Comparison of ENCODE assay signal across 8 cellular contexts in genomic region chr17:78013683-78014467, GRCh38. TPM values are rescaled to one million over a fixed set of nuclear protein-coding genes. Genes with fewer than 3 reads are reported as not detected.
DNase-seq lines count a peak whose midpoint lies in the region; ATAC-seq and TF ChIP-seq lines count a peak whose summit lies in the region.

No MANE protein-coding gene starts in this region.

- no peak overlapping the region for H3K27ac Mint-ChIP-seq in activated T-helper 1 cell treated with anti-CD3 and anti-CD28 coated beads, Interleukin-12 subunit alpha, Interleukin-12 subunit beta, Interleukin-2, Interleukin-4 antibody, amounts not matched to agents 30 ng/mL and 10 ng/mL and 1 ng/mL, durations not matched to agents 14 hours and 24 hours and 36 hours

- intact Hi-C loops in activated T-helper 1 cell treated with anti-CD3 and anti-CD28 coated beads, Interleukin-12 subunit alpha, Interleukin-12 subunit beta, Interleukin-2, Interleukin-4 antibody, amounts not matched to agents 30 ng/mL and 10 ng/mL and 1 ng/mL, durations not matched to agents 14 hours and 24 hours and 36 hours (cut with micrococcal nuclease), result loop anchor here (1.0 to 5.0 kb wide), 7 partner anchors 52 to 682 kb away; no protein-coding TSS in a partner anchor

- peaks cover 1% of the 10 kb centered on the region for H3K36me3 Mint-ChIP-seq in activated T-helper 1 cell treated with anti-CD3 and anti-CD28 coated beads, Interleukin-12 subunit alpha, Interleukin-12 subunit beta, Interleukin-2, Interleukin-4 antibody, amounts not matched to agents 30 ng/mL and 10 ng/mL and 1 ng/mL, durations not matched to agents 14 hours and 24 hours and 36 hours (ENCODE audit: low read depth)

- H3K4me1 Mint-ChIP-seq in activated T-helper 1 cell treated with anti-CD3 and anti-CD28 coated beads, Interleukin-12 subunit alpha, Interleukin-12 subunit beta, Interleukin-2, Interleukin-4 antibody, amounts not matched to agents 30 ng/mL and 10 ng/mL and 1 ng/mL, durations not matched to agents 14 hours and 24 hours and 36 hours (ENCODE audit: low read depth), result peaks cover 22% of the 10 kb centered on the region

- DNase-seq in COR-L47 (lab: John Stamatoyannopoulos, UW) (peak; percentile 33), HT-29 (ENCODE audit: low spot score) (peak; percentile 84), NOMO-1 treated with DMSO at 0.1 percent for 48 hours (lab: John Stamatoyannopoulos, UW; ENCODE audit: unreplicated experiment) (peak; percentile 70), fibroblast of villous mesenchyme (ENCODE audit: low read depth) (peak; percentile 83), occipital lobe (lab: John Stamatoyannopoulos, UW) (peak; percentile 33)
- DNase-seq in activated T-helper 1 cell treated with anti-CD3 and anti-CD28 coated beads, Interleukin-12 subunit alpha, Interleukin-12 subunit beta, Interleukin-2, Interleukin-4 antibody, amounts not matched to agents 30 ng/mL and 10 ng/mL and 1 ng/mL, durations not matched to agents 14 hours and 24 hours and 36 hours (ENCODE audit: low spot score), result peak; percentile 21

- H3K4me3 ChIP-seq in fibroblast of villous mesenchyme (ENCODE audit: low read depth, low read length), result no peak overlapping the region

- no peak for ATAC-seq in GM18520 (IDR thresholded peaks at IDR 0.05; ENCODE audit: unreplicated experiment)
- ATAC-seq in GM21447 (IDR thresholded peaks at IDR 0.05; ENCODE audit: unreplicated experiment), result no peak

- no peaks in the 10 kb centered on the region for H3K27me3 Mint-ChIP-seq in activated T-helper 1 cell treated with anti-CD3 and anti-CD28 coated beads, Interleukin-12 subunit alpha, Interleukin-12 subunit beta, Interleukin-2, Interleukin-4 antibody, amounts not matched to agents 30 ng/mL and 10 ng/mL and 1 ng/mL, durations not matched to agents 14 hours and 24 hours and 36 hours (ENCODE audit: insufficient read depth)

- TF ChIP-seq CTCF in fibroblast of villous mesenchyme (IDR thresholded peaks at IDR 0.05; ENCODE audit: insufficient read depth, low read depth, low read length), result peak; percentile 78

- no peaks in the 10 kb centered on the region for H3K9me3 Mint-ChIP-seq in activated T-helper 1 cell treated with anti-CD3 and anti-CD28 coated beads, Interleukin-12 subunit alpha, Interleukin-12 subunit beta, Interleukin-2, Interleukin-4 antibody, amounts not matched to agents 30 ng/mL and 10 ng/mL and 1 ng/mL, durations not matched to agents 14 hours and 24 hours and 36 hours

- no peak overlapping the region for H3K4me3 Mint-ChIP-seq in activated T-helper 1 cell treated with anti-CD3 and anti-CD28 coated beads, Interleukin-12 subunit alpha, Interleukin-12 subunit beta, Interleukin-2, Interleukin-4 antibody, amounts not matched to agents 30 ng/mL and 10 ng/mL and 1 ng/mL, durations not matched to agents 14 hours and 24 hours and 36 hours

RNA-seq across cellular contexts. Expression of gene TNRC6C, which starts 55.4 kb away (rescaled TPM):
- total RNA-seq in HT-29 (2014; rRNA removed; shearing (Covaris generic)), result 4.1 and 7.2 TPM in 2 replicates
- 15.5 and 19.6 TPM in 2 replicates for total RNA-seq in activated T-helper 1 cell treated with anti-CD3 and anti-CD28 coated beads, Interleukin-12 subunit alpha, Interleukin-12 subunit beta, Interleukin-2, Interleukin-4 antibody, amounts not matched to agents 30 ng/mL and 10 ng/mL and 1 ng/mL, durations not matched to agents 14 hours and 24 hours and 36 hours
- total RNA-seq in fibroblast of villous mesenchyme, result 4.3 and 6.8 TPM in 2 replicates
- total RNA-seq in occipital lobe, result 23.9 TPM

Comparison
In these comparisons a context has a peak if more than half of its experiments do, and no peak if none do; other contexts are left out.
1. DNase-seq: peak in every context shown above with its lines; median percentile 84 in HT-29; 83 in fibroblast of villous mesenchyme; 70 in NOMO-1 treated with DMSO at 0.1 percent for 48 hours; 33 in COR-L47; 33 in occipital lobe; 21 in activated T-helper 1 cell treated with anti-CD3 and anti-CD28 coated beads, Interleukin-12 subunit alpha, Interleukin-12 subunit beta, Interleukin-2, Interleukin-4 antibody, amounts not matched to agents 30 ng/mL and 10 ng/mL and 1 ng/mL, durations not matched to agents 14 hours and 24 hours and 36 hours.